29 cellular contexts compared by ENCODE assay signal in the genomic region with DNA sequence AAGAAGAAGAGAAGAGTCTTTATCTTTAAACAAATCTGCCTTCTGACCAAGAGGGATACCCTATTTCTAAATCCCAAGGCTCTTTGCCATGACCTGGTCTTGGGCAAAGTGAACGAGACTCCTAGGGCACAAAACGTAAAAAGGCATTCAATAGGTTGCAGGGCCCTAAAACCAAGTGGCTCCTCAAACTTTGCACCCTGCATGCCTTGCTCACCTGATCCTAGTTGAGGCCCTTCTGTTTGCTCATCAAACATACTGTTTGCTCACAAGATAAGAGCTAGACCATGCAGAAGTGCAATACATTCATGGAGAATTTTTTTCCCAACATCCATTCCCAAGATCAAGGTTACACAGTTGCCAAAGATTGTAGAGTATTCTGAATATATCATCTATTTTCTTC. TPM values are rescaled to one million over a fixed set of nuclear protein-coding genes. Genes with fewer than 3 reads are reported as not detected.
A peak's percentile ranks its signal among the peaks of the same experiment; 100 is the strongest.
DNase-seq lines count a peak whose midpoint lies in the region; ATAC-seq and TF ChIP-seq lines count a peak whose summit lies in the region.
"Had no signal": no experiment of that assay in that cellular context is flagged by ENCODE, and none has a peak within 500 bp of the region (broad histone marks: within the 10 kb centered on the region; RNA-seq: fewer than 3 reads in every experiment).

No MANE protein-coding gene starts in this region.

- ATAC-seq in mucosa of descending colon = peak; percentile 87
- no peak for ATAC-seq in HG03457 (IDR thresholded peaks at IDR 0.05; ENCODE audit: unreplicated experiment)
- ATAC-seq in GM19035 (IDR thresholded peaks at IDR 0.05; ENCODE audit: unreplicated experiment) = no peak
- ATAC-seq: PC-3 had no signal

- H3K27ac Mint-ChIP-seq in T-helper 2 cell treated with Interferon-gamma antibody and Interleukin-4, amounts not matched to agents 5 μg/mL and 100 μg/mL, for 36 hours = no peak overlapping the region
- H3K27ac Mint-ChIP-seq in MCF 10A (ENCODE audit: low read depth, unreplicated experiment) = no peak overlapping the region
- H3K27ac Mint-ChIP-seq: IgD-negative memory B cell had no signal

- H3K36me3 ChIP-seq in hepatocyte (replicated peaks; ENCODE audit: insufficient read depth, low read depth) = no peaks in the 10 kb centered on the region
- H3K36me3 ChIP-seq in mucosa of descending colon (ENCODE audit: low read depth) = no peaks in the 10 kb centered on the region
- H3K36me3 ChIP-seq: BE2C had no signal

- peaks cover 4% of the 10 kb centered on the region for H3K36me3 Mint-ChIP-seq in T-helper 2 cell treated with Interferon-gamma antibody and Interleukin-4, amounts not matched to agents 5 μg/mL and 100 μg/mL, for 36 hours (ENCODE audit: low read depth)
- no peaks in the 10 kb centered on the region for H3K36me3 Mint-ChIP-seq in MCF 10A (ENCODE audit: insufficient read depth, unreplicated experiment)
- H3K36me3 Mint-ChIP-seq: CD14-positive monocyte had no signal

- no peak for TF ChIP-seq CTCF in hepatocyte (IDR thresholded peaks at IDR 0.05; ENCODE audit: poor library complexity)
- TF ChIP-seq CTCF in mucosa of descending colon (IDR thresholded peaks at IDR 0.05) = no peak
- TF ChIP-seq CTCF in MCF 10A (IDR thresholded peaks at IDR 0.05; ENCODE audit: unreplicated experiment) = no peak

- peak overlapping the region; percentile 62 for H3K27ac ChIP-seq in hepatocyte
- H3K27ac ChIP-seq: 22Rv1, GM23248, KMS-11 had no signal

- DNase-seq in NCI-H146 (lab: John Stamatoyannopoulos, UW) (peak; percentile 22), NCI-H146 treated with DMSO at 0.1 percent for 48 hours (lab: John Stamatoyannopoulos, UW; ENCODE audit: unreplicated experiment) (no peak), hepatocyte (ENCODE audit: low spot score) (peak; percentile 63), mucosa of descending colon (peak in 1 of 3 donors; percentile 33), MCF 10A (ENCODE audit: unreplicated experiment) (no peak)
- DNase-seq in T-helper 2 cell treated with Interferon-gamma antibody and Interleukin-4, amounts not matched to agents 5 μg/mL and 100 μg/mL, for 36 hours (ENCODE audit: low spot score) = no peak
- DNase-seq: ACHN; BE2C; DMS153; GM23248; H7; NCI-H1092; NCI-H1417 treated with DMSO at 0.1 percent for 48 hours; NCI-H187 treated with DMSO at 0.1 percent for 48 hours; NCI-H2171 treated with DMSO at 0.1 percent for 48 hours; NCI-H345; NCI-H524 treated with DMSO at 0.1 percent for 48 hours; NCI-H82; NK-92 treated with Interleukin-12 subunit alpha and Interleukin-12 subunit beta, amount 100 ng/mL, for 24 hours; PC-3; SK-N-SH had no signal

- no peaks in the 10 kb centered on the region for H3K27me3 ChIP-seq in hepatocyte
- H3K27me3 ChIP-seq: BE2C had no signal

- no TSS peak for BruUV-seq in MCF 10A (replicated peaks; lab: Mats Ljungman, UMichigan)

- H3K4me1 Mint-ChIP-seq in T-helper 2 cell treated with Interferon-gamma antibody and Interleukin-4, amounts not matched to agents 5 μg/mL and 100 μg/mL, for 36 hours (ENCODE audit: low read depth) = no peaks in the 10 kb centered on the region
- H3K4me1 Mint-ChIP-seq in MCF 10A (ENCODE audit: insufficient read depth, unreplicated experiment) = no peaks in the 10 kb centered on the region
- H3K4me1 Mint-ChIP-seq: CD14-positive monocyte, IgD-negative memory B cell had no signal

- POLR2A ChIA-PET in MCF 10A (lab: Yijun Ruan, JAX) = no interaction called here

- no peaks in the 10 kb centered on the region for H3K9me2 ChIP-seq in hepatocyte (replicated peaks; ENCODE audit: insufficient read depth)
- H3K9me2 ChIP-seq: SK-N-SH had no signal

- H3K4me2 ChIP-seq in hepatocyte = peak overlapping the region; percentile 30
- H3K4me2 ChIP-seq: KMS-11, SK-N-SH had no signal

- H3K27me3 Mint-ChIP-seq in T-helper 2 cell treated with Interferon-gamma antibody and Interleukin-4, amounts not matched to agents 5 μg/mL and 100 μg/mL, for 36 hours (ENCODE audit: low read depth) = no peaks in the 10 kb centered on the region
- no peaks in the 10 kb centered on the region for H3K27me3 Mint-ChIP-seq in MCF 10A (ENCODE audit: insufficient read depth, unreplicated experiment)
- H3K27me3 Mint-ChIP-seq: IgD-negative memory B cell had no signal

- 59% methylated on average over 2 of the region's 2 CpGs for WGBS in hepatocyte (ENCODE audit: low lambda C conversion rate, missing lambda C conversion rate)

- H3K79me2 ChIP-seq in hepatocyte = no peaks in the 10 kb centered on the region

- H3K4me1 ChIP-seq in hepatocyte (ENCODE audit: insufficient read depth) = peaks cover 23% of the 10 kb centered on the region
- H3K4me1 ChIP-seq in mucosa of descending colon (ENCODE audit: low read depth) = peaks cover 5% of the 10 kb centered on the region
- H3K4me1 ChIP-seq: BE2C had no signal

- CTCF ChIA-PET in MCF 10A (lab: Yijun Ruan, JAX) = interaction anchor here (0.7 kb wide), 1 partner anchor 121 kb away, joined by 3 read pairs; no protein-coding TSS in a partner anchor

- H3K9me3 ChIP-seq in hepatocyte (ENCODE audit: low read depth) = no peaks in the 10 kb centered on the region
- H3K9me3 ChIP-seq in mucosa of descending colon = no peaks in the 10 kb centered on the region
- H3K9me3 ChIP-seq: BE2C, SK-N-SH had no signal

- H3K9me3 Mint-ChIP-seq in T-helper 2 cell treated with Interferon-gamma antibody and Interleukin-4, amounts not matched to agents 5 μg/mL and 100 μg/mL, for 36 hours = no peaks in the 10 kb centered on the region
- no peaks in the 10 kb centered on the region for H3K9me3 Mint-ChIP-seq in MCF 10A (ENCODE audit: unreplicated experiment)
- H3K9me3 Mint-ChIP-seq: IgD-negative memory B cell had no signal

- intact Hi-C loops in mucosa of descending colon (cut with DNase I, micrococcal nuclease) (no loop called here), MCF 10A (cut with micrococcal nuclease) (no loop called here)

- H4K20me1 ChIP-seq in hepatocyte (ENCODE audit: insufficient read depth, poor library complexity, severe bottlenecking) = no peaks in the 10 kb centered on the region

- H3K4me3 ChIP-seq in hepatocyte (no peak overlapping the region), mucosa of descending colon (no peak overlapping the region)
- H3K4me3 ChIP-seq: GM23248 had no signal

- no peak overlapping the region for H2AFZ ChIP-seq in hepatocyte
- H2AFZ ChIP-seq: GM23248 had no signal

- no peak overlapping the region for H3K4me3 Mint-ChIP-seq in T-helper 2 cell treated with Interferon-gamma antibody and Interleukin-4, amounts not matched to agents 5 μg/mL and 100 μg/mL, for 36 hours
- no peak overlapping the region for H3K4me3 Mint-ChIP-seq in MCF 10A (ENCODE audit: unreplicated experiment)
- H3K4me3 Mint-ChIP-seq: CD14-positive monocyte, IgD-negative memory B cell had no signal

RNA-seq across cellular contexts. Expression of a gene that starts 7.9 kb away (rescaled TPM):
- total RNA-seq in hepatocyte (17.5 and 19.0 TPM in 2 replicates), mucosa of descending colon (10 to 100 TPM; 14.2 to 24.0 (median 15.4) TPM), MCF 10A (2022) (11.4 and 11.7 TPM in 2 replicates)
- 12.3 and 25.4 TPM in 2 replicates for polyA plus RNA-seq in hepatocyte

RNA-seq across cellular contexts. Expression of a gene that starts 17.4 kb away (rescaled TPM):
- total RNA-seq in hepatocyte (2.1 and 3.2 TPM in 2 replicates), mucosa of descending colon (1 to 10 TPM; 1.1 to 3.2 (median 1.3) TPM), MCF 10A (2022) (0.68 and 0.93 TPM in 2 replicates)
- not detected in 2 replicates for polyA plus RNA-seq in hepatocyte
- total RNA-seq: G401 had no signal
- polyA plus RNA-seq: CD14-positive monocyte, GM23248, IgD-negative memory B cell, SK-N-SH had no signal

RNA-seq across cellular contexts. Expression of a gene that starts 37.1 kb away (rescaled TPM):
- total RNA-seq in hepatocyte = not detected in 2 replicates
- 0.36 TPM in 1 of 2 replicates, not detected in the other for polyA plus RNA-seq in hepatocyte
- under 1 TPM in 1 of 3 donors, not detected in 2; 0.73 TPM for total RNA-seq in mucosa of descending colon
- total RNA-seq in MCF 10A (2022) = not detected in 2 replicates
- total RNA-seq: Daoy, G401, GM23248, PC-3 had no signal
- polyA plus RNA-seq: CD14-positive monocyte, IgD-negative memory B cell, SK-N-SH had no signal

RNA-seq across cellular contexts. Expression of a gene that starts 42.7 kb away (rescaled TPM):
- total RNA-seq in hepatocyte = 2.5 and 6.4 TPM in 2 replicates
- 3.6 and 3.9 TPM in 2 replicates for polyA plus RNA-seq in hepatocyte
- total RNA-seq in mucosa of descending colon = 1 to 10 TPM in 1 of 3 donors, under 1 TPM in 2; 0.60 to 3.4 (median 0.79) TPM
- 4.6 and 7.7 TPM in 2 replicates for total RNA-seq in MCF 10A (2022)
- polyA plus RNA-seq: CD14-positive monocyte had no signal

RNA-seq across cellular contexts. Expression of a gene that starts 47.1 kb away (rescaled TPM):
- 5.6 and 6.6 TPM in 2 replicates for total RNA-seq in hepatocyte
- 0.59 and 0.64 TPM in 2 replicates for polyA plus RNA-seq in hepatocyte
- total RNA-seq in mucosa of descending colon = 1 to 10 TPM; 1.7 to 5.4 (median 2.6) TPM
- total RNA-seq in MCF 10A (2022) = 1.6 and 1.9 TPM in 2 replicates
- total RNA-seq: Daoy had no signal

Comparison
In these comparisons a context has a peak if more than half of its experiments do, and no peak if none do; other contexts are left out.
1. DNase-seq: peak in NCI-H146 (single experiment) and hepatocyte (single experiment); none in NCI-H146 treated with DMSO at 0.1 percent for 48 hours (single experiment), T-helper 2 cell treated with Interferon-gamma antibody and Interleukin-4, amounts not matched to agents 5 μg/mL and 100 μg/mL, for 36 hours (single experiment) and MCF 10A (single experiment).